In the genomic region with DNA sequence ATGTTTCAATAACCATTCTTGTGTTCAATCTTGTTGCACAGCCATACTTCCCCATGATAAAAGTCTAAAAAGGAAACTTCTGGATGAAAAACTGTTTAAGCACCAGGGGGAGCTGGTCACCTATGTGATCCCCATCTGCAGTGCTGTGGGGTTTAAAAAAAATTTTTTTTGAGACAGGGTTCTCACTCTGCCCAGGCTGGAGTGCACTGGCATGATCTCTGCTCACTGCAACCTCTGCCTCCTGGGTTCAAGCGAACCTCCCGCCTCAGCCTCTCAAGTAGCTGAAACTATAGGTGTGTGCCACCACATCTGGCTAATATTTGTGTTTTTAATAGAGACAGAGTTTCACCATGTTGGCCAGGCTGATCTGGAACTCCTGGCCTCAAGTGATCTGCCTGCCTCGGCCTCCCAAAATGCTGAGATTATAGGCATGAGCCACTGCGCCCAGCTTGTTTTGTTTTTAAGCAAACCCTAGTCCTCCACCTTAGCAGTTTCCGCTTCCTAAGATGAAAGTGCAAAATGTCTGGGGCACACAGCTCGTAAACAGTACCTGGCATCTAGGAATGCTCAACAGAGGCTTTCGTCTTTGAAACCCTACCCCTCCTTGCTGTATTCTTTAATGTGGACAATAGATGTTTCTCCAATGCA, we compare ENCODE assay signal across 1 cellular context.
TF ChIP-seq lines count a peak whose summit lies in the region.

No MANE protein-coding gene starts in this region.

TF ChIP-seq in HepG2, 621 proteins besides CTCF, POLR2A, EP300 and RAD21 (continued from another document and continues in another):
- TF ChIP-seq, protein P1, sequence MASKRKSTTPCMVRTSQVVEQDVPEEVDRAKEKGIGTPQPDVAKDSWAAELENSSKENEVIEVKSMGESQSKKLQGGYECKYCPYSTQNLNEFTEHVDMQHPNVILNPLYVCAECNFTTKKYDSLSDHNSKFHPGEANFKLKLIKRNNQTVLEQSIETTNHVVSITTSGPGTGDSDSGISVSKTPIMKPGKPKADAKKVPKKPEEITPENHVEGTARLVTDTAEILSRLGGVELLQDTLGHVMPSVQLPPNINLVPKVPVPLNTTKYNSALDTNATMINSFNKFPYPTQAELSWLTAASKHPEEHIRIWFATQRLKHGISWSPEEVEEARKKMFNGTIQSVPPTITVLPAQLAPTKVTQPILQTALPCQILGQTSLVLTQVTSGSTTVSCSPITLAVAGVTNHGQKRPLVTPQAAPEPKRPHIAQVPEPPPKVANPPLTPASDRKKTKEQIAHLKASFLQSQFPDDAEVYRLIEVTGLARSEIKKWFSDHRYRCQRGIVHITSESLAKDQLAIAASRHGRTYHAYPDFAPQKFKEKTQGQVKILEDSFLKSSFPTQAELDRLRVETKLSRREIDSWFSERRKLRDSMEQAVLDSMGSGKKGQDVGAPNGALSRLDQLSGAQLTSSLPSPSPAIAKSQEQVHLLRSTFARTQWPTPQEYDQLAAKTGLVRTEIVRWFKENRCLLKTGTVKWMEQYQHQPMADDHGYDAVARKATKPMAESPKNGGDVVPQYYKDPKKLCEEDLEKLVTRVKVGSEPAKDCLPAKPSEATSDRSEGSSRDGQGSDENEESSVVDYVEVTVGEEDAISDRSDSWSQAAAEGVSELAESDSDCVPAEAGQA (IDR thresholded peaks at IDR 0.05; ENCODE audit: low read depth), result no peak
- TF ChIP-seq, protein P1 (CRISPR knock-in tag; IDR thresholded peaks at IDR 0.05; ENCODE audit: borderline replicate concordance), result no peak
- TF ChIP-seq, protein P2, sequence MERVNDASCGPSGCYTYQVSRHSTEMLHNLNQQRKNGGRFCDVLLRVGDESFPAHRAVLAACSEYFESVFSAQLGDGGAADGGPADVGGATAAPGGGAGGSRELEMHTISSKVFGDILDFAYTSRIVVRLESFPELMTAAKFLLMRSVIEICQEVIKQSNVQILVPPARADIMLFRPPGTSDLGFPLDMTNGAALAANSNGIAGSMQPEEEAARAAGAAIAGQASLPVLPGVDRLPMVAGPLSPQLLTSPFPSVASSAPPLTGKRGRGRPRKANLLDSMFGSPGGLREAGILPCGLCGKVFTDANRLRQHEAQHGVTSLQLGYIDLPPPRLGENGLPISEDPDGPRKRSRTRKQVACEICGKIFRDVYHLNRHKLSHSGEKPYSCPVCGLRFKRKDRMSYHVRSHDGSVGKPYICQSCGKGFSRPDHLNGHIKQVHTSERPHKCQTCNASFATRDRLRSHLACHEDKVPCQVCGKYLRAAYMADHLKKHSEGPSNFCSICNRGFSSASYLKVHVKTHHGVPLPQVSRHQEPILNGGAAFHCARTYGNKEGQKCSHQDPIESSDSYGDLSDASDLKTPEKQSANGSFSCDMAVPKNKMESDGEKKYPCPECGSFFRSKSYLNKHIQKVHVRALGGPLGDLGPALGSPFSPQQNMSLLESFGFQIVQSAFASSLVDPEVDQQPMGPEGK (CRISPR knock-in tag; IDR thresholded peaks at IDR 0.05), result no peak
- no peak for TF ChIP-seq GABPB1 (CRISPR knock-in tag; IDR thresholded peaks at IDR 0.05)
- TF ChIP-seq, protein P3, sequence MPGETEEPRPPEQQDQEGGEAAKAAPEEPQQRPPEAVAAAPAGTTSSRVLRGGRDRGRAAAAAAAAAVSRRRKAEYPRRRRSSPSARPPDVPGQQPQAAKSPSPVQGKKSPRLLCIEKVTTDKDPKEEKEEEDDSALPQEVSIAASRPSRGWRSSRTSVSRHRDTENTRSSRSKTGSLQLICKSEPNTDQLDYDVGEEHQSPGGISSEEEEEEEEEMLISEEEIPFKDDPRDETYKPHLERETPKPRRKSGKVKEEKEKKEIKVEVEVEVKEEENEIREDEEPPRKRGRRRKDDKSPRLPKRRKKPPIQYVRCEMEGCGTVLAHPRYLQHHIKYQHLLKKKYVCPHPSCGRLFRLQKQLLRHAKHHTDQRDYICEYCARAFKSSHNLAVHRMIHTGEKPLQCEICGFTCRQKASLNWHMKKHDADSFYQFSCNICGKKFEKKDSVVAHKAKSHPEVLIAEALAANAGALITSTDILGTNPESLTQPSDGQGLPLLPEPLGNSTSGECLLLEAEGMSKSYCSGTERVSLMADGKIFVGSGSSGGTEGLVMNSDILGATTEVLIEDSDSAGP (CRISPR knock-in tag; IDR thresholded peaks at IDR 0.05; ENCODE audit: borderline replicate concordance), result 0 out of 2 replicates have a peak, but pooled peaks have one; percentile 12
- TF ChIP-seq MTF1 (CRISPR knock-in tag; IDR thresholded peaks at IDR 0.05), result no peak
- no peak for TF ChIP-seq ZNF563 (CRISPR knock-in tag; IDR thresholded peaks at IDR 0.05)
- TF ChIP-seq, protein P4, sequence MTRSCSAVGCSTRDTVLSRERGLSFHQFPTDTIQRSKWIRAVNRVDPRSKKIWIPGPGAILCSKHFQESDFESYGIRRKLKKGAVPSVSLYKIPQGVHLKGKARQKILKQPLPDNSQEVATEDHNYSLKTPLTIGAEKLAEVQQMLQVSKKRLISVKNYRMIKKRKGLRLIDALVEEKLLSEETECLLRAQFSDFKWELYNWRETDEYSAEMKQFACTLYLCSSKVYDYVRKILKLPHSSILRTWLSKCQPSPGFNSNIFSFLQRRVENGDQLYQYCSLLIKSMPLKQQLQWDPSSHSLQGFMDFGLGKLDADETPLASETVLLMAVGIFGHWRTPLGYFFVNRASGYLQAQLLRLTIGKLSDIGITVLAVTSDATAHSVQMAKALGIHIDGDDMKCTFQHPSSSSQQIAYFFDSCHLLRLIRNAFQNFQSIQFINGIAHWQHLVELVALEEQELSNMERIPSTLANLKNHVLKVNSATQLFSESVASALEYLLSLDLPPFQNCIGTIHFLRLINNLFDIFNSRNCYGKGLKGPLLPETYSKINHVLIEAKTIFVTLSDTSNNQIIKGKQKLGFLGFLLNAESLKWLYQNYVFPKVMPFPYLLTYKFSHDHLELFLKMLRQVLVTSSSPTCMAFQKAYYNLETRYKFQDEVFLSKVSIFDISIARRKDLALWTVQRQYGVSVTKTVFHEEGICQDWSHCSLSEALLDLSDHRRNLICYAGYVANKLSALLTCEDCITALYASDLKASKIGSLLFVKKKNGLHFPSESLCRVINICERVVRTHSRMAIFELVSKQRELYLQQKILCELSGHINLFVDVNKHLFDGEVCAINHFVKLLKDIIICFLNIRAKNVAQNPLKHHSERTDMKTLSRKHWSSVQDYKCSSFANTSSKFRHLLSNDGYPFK (CRISPR knock-in tag; IDR thresholded peaks at IDR 0.05; ENCODE audit: borderline replicate concordance), result 0 out of 2 replicates have a peak, but pooled peaks have one; percentile 14
- TF ChIP-seq, protein P5, sequence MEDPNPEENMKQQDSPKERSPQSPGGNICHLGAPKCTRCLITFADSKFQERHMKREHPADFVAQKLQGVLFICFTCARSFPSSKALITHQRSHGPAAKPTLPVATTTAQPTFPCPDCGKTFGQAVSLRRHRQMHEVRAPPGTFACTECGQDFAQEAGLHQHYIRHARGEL (CRISPR knock-in tag; IDR thresholded peaks at IDR 0.05), result 0 out of 2 replicates have a peak, but pooled peaks have one; percentile 42
- 0 out of 2 replicates have a peak, but pooled peaks have one; percentile 36 for TF ChIP-seq ZNF543 (CRISPR knock-in tag; IDR thresholded peaks at IDR 0.05)
- TF ChIP-seq ONECUT2 (CRISPR knock-in tag; IDR thresholded peaks at IDR 0.05), result no peak
- TF ChIP-seq REL (CRISPR knock-in tag; conservative IDR thresholded peaks at IDR 0.05), result no peak
- TF ChIP-seq KAT8 (CRISPR knock-in tag; IDR thresholded peaks at IDR 0.05), result peak; percentile 33; the same call in 1 of the 2 replicates
- TF ChIP-seq MYNN (CRISPR knock-in tag; IDR thresholded peaks at IDR 0.05; ENCODE audit: low read depth), result no peak
- TF ChIP-seq, protein P6, sequence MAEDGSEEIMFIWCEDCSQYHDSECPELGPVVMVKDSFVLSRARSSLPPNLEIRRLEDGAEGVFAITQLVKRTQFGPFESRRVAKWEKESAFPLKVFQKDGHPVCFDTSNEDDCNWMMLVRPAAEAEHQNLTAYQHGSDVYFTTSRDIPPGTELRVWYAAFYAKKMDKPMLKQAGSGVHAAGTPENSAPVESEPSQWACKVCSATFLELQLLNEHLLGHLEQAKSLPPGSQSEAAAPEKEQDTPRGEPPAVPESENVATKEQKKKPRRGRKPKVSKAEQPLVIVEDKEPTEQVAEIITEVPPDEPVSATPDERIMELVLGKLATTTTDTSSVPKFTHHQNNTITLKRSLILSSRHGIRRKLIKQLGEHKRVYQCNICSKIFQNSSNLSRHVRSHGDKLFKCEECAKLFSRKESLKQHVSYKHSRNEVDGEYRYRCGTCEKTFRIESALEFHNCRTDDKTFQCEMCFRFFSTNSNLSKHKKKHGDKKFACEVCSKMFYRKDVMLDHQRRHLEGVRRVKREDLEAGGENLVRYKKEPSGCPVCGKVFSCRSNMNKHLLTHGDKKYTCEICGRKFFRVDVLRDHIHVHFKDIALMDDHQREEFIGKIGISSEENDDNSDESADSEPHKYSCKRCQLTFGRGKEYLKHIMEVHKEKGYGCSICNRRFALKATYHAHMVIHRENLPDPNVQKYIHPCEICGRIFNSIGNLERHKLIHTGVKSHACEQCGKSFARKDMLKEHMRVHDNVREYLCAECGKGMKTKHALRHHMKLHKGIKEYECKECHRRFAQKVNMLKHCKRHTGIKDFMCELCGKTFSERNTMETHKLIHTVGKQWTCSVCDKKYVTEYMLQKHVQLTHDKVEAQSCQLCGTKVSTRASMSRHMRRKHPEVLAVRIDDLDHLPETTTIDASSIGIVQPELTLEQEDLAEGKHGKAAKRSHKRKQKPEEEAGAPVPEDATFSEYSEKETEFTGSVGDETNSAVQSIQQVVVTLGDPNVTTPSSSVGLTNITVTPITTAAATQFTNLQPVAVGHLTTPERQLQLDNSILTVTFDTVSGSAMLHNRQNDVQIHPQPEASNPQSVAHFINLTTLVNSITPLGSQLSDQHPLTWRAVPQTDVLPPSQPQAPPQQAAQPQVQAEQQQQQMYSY (CRISPR knock-in tag; IDR thresholded peaks at IDR 0.05), result no peak
- TF ChIP-seq CENPT (CRISPR knock-in tag; IDR thresholded peaks at IDR 0.05; ENCODE audit: low read depth), result no peak
- TF ChIP-seq MEIS1 (CRISPR knock-in tag; IDR thresholded peaks at IDR 0.05; ENCODE audit: borderline replicate concordance), result no peak
- no peak; the same call in 1 of the 2 replicates for TF ChIP-seq ZNF598 (CRISPR knock-in tag; IDR thresholded peaks at IDR 0.05; ENCODE audit: borderline replicate concordance)
- no peak for TF ChIP-seq FIP1L1 (IDR thresholded peaks at IDR 0.05; ENCODE audit: borderline replicate concordance, insufficient read depth, low read depth, low read length)
- no peak; the same call in 1 of the 2 replicates for TF ChIP-seq ZNF788 (CRISPR knock-in tag; IDR thresholded peaks at IDR 0.05; ENCODE audit: borderline replicate concordance)
- TF ChIP-seq ZNF775 (CRISPR knock-in tag; IDR thresholded peaks at IDR 0.05; ENCODE audit: borderline replicate concordance), result no peak
- TF ChIP-seq, protein P7, sequence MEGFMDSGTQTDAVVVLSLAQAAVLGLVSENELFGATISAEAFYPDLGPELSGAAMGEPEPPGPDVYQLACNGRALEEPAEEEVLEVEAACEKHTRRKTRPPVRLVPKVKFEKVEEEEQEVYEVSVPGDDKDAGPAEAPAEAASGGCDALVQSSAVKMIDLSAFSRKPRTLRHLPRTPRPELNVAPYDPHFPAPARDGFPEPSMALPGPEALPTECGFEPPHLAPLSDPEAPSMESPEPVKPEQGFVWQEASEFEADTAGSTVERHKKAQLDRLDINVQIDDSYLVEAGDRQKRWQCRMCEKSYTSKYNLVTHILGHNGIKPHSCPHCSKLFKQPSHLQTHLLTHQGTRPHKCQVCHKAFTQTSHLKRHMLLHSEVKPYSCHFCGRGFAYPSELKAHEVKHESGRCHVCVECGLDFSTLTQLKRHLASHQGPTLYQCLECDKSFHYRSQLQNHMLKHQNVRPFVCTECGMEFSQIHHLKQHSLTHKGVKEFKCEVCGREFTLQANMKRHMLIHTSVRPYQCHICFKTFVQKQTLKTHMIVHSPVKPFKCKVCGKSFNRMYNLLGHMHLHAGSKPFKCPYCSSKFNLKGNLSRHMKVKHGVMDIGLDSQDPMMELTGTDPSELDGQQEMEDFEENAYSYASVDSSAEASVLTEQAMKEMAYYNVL (CRISPR knock-in tag; IDR thresholded peaks at IDR 0.05; ENCODE audit: borderline replicate concordance), result 0 out of 2 replicates have a peak, but pooled peaks have one; percentile 27
- TF ChIP-seq, protein P8, sequence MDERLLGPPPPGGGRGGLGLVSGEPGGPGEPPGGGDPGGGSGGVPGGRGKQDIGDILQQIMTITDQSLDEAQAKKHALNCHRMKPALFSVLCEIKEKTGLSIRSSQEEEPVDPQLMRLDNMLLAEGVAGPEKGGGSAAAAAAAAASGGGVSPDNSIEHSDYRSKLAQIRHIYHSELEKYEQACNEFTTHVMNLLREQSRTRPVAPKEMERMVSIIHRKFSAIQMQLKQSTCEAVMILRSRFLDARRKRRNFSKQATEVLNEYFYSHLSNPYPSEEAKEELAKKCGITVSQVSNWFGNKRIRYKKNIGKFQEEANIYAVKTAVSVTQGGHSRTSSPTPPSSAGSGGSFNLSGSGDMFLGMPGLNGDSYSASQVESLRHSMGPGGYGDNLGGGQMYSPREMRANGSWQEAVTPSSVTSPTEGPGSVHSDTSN (CRISPR knock-in tag; IDR thresholded peaks at IDR 0.05), result no peak
- no peak for TF ChIP-seq CCDC6 (CRISPR knock-in tag; IDR thresholded peaks at IDR 0.05)
- TF ChIP-seq RFXANK (CRISPR knock-in tag; IDR thresholded peaks at IDR 0.05), result no peak
- 0 out of 2 replicates have a peak, but pooled peaks have one; percentile 41 for TF ChIP-seq ZBTB3 (CRISPR knock-in tag; IDR thresholded peaks at IDR 0.05; ENCODE audit: borderline replicate concordance, low read depth)
- TF ChIP-seq GATAD1 (CRISPR knock-in tag; IDR thresholded peaks at IDR 0.05), result no peak
- no peak for TF ChIP-seq ZKSCAN5 (CRISPR knock-in tag; IDR thresholded peaks at IDR 0.05)
